In genomic region chr12:132834181-132834711, GRCh38 we compare ENCODE assay signal across 10 cellular contexts. TPM values are rescaled to one million over a fixed set of nuclear protein-coding genes. Genes with fewer than 3 reads are reported as not detected.
A peak's percentile ranks its signal among the peaks of the same experiment; 100 is the strongest.
DNase-seq lines count a peak whose midpoint lies in the region; ATAC-seq and TF ChIP-seq lines count a peak whose summit lies in the region.
"Had no signal": no experiment of that assay in that cellular context is flagged by ENCODE, and none has a peak within 500 bp of the region (broad histone marks: within the 10 kb centered on the region; RNA-seq: fewer than 3 reads in every experiment).

No MANE protein-coding gene starts in this region.

- TF ChIP-seq CTCF in MM.1S (IDR thresholded peaks at IDR 0.05; ENCODE audit: low read length) (no peak), uterus (IDR thresholded peaks at IDR 0.05) (no peak)

- peaks cover 51 to 56% of the 10 kb centered on the region in 2 donors for H3K36me3 Mint-ChIP-seq in stimulated activated naive B cell treated with anti-CD40 and anti-IgM and Interleukin-4, amounts not matched to agents 10 μg/mL and 1 μg/mL and 100 μg/mL, for 72 hours

- H3K4me3 Mint-ChIP-seq in stimulated activated naive B cell treated with anti-CD40 and anti-IgM and Interleukin-4, amounts not matched to agents 10 μg/mL and 1 μg/mL and 100 μg/mL, for 72 hours, result no peak overlapping the region

- no peaks in the 10 kb centered on the region for H3K9me2 ChIP-seq in MM.1S (replicated peaks; ENCODE audit: insufficient read depth, low read length)

- H3K4me1 Mint-ChIP-seq in stimulated activated naive B cell treated with anti-CD40 and anti-IgM and Interleukin-4, amounts not matched to agents 10 μg/mL and 1 μg/mL and 100 μg/mL, for 72 hours, result peaks cover 10 to 20% of the 10 kb centered on the region in 2 donors

- H3K36me3 ChIP-seq in MM.1S (replicated peaks; ENCODE audit: insufficient read depth, low read length) (no peaks in the 10 kb centered on the region), uterus (no peaks in the 10 kb centered on the region)

- intact Hi-C loops in uterus (cut with DNase I; ENCODE audit: low total_unique reads), result no loop called here

- no peak for TF ChIP-seq POLR2A in uterus (IDR thresholded peaks at IDR 0.05)

- H3K4me3 ChIP-seq in MM.1S (ENCODE audit: low read length), result no peak overlapping the region
- no peak overlapping the region for H3K4me3 ChIP-seq in uterus

- H4K20me1 ChIP-seq in MM.1S (ENCODE audit: insufficient read depth, low read length), result no peaks in the 10 kb centered on the region

- no peak for ATAC-seq in stimulated activated naive B cell treated with anti-CD40 and anti-IgM and Interleukin-4, amounts not matched to agents 10 μg/mL and 1 μg/mL and 100 μg/mL, for 72 hours (replicated peaks)
- ATAC-seq: left ventricle myocardium superior had no signal

- peak; percentile 12 for DNase-seq in activated effector memory CD4-positive, alpha-beta T cell treated with Interleukin-2 at 50 U/mL for 16 hours
- DNase-seq in activated effector memory CD4-positive, alpha-beta T cell treated with anti-CD3 and anti-CD28 coated beads, Interleukin-2, amount 50 U/mL, for 16 hours, result no peak
- DNase-seq in activated CD4-positive, alpha-beta T cell treated with anti-CD3 and anti-CD28 coated beads, Interleukin-2, amount 50 U/mL, for 48 hours, result peak; percentile 37 to 47
- DNase-seq in cerebellum (ENCODE audit: low spot score) (peak; percentile 31), MM.1S (no peak), uterus (no peak), NCI-H524 (lab: John Stamatoyannopoulos, UW) (no peak)
- DNase-seq in stimulated activated naive B cell treated with anti-CD40 and anti-IgM and Interleukin-4, amounts not matched to agents 10 μg/mL and 1 μg/mL and 100 μg/mL, for 72 hours, result no peak
- DNase-seq: left ventricle myocardium superior, NCI-H1105 had no signal

- H2AFZ ChIP-seq in MM.1S (ENCODE audit: low read length), result no peak overlapping the region

- H3F3A ChIP-seq in MM.1S (ENCODE audit: insufficient read depth, low read length), result no peaks in the 10 kb centered on the region

- H3K27ac Mint-ChIP-seq in stimulated activated naive B cell treated with anti-CD40 and anti-IgM and Interleukin-4, amounts not matched to agents 10 μg/mL and 1 μg/mL and 100 μg/mL, for 72 hours, result peak overlapping the region; percentile 56

- no peaks in the 10 kb centered on the region for H3K9me3 Mint-ChIP-seq in stimulated activated naive B cell treated with anti-CD40 and anti-IgM and Interleukin-4, amounts not matched to agents 10 μg/mL and 1 μg/mL and 100 μg/mL, for 72 hours

- H3K79me2 ChIP-seq in MM.1S (ENCODE audit: low read length), result no peaks in the 10 kb centered on the region

- H3K4me1 ChIP-seq in MM.1S (ENCODE audit: low read length) (no peaks in the 10 kb centered on the region), uterus (peaks cover 0 to 8% of the 10 kb centered on the region in 2 donors)

- H3K27ac ChIP-seq in MM.1S (ENCODE audit: low read length) (no peak overlapping the region), uterus (no peak overlapping the region)

- H3K27me3 ChIP-seq in MM.1S (replicated peaks; ENCODE audit: insufficient read depth, low read length) (no peaks in the 10 kb centered on the region), uterus (no peaks in the 10 kb centered on the region)

- no peaks in the 10 kb centered on the region for H3K27me3 Mint-ChIP-seq in stimulated activated naive B cell treated with anti-CD40 and anti-IgM and Interleukin-4, amounts not matched to agents 10 μg/mL and 1 μg/mL and 100 μg/mL, for 72 hours

- H3K4me2 ChIP-seq in MM.1S (ENCODE audit: low read depth, low read length), result no peak overlapping the region

- H3K9me3 ChIP-seq in MM.1S (replicated peaks; ENCODE audit: insufficient read depth, low read length) (no peaks in the 10 kb centered on the region), uterus (no peaks in the 10 kb centered on the region)

- H3K9ac ChIP-seq in MM.1S (ENCODE audit: low read length), result no peak overlapping the region

RNA-seq across cellular contexts. Expression of gene GOLGA3, which starts 5.6 kb away (rescaled TPM):
- total RNA-seq in cerebellum (44.1 TPM), uterus (100 to 1,000 TPM in 2 of 4 donors, 10 to 100 TPM in 2; 46.2 to 138 (median 90.1) TPM)

RNA-seq across cellular contexts. Expression of gene CHFR, which starts 53.2 kb away (rescaled TPM):
- total RNA-seq in cerebellum (46.1 TPM), uterus (10 to 100 TPM in 3 of 4 donors, 1 to 10 TPM in 1; 6.1 to 54.0 (median 21.5) TPM)

Comparison
In these comparisons a context has a peak if more than half of its experiments do, and no peak if none do; other contexts are left out.
1. DNase-seq: peak in activated effector memory CD4-positive, alpha-beta T cell treated with Interleukin-2 at 50 U/mL for 16 hours (single experiment), activated CD4-positive, alpha-beta T cell treated with anti-CD3 and anti-CD28 coated beads, Interleukin-2, amount 50 U/mL, for 48 hours (2 of 2) and cerebellum (single experiment); none in activated effector memory CD4-positive, alpha-beta T cell treated with anti-CD3 and anti-CD28 coated beads, Interleukin-2, amount 50 U/mL, for 16 hours (single experiment), stimulated activated naive B cell treated with anti-CD40 and anti-IgM and Interleukin-4, amounts not matched to agents 10 μg/mL and 1 μg/mL and 100 μg/mL, for 72 hours (single experiment), MM.1S (single experiment), uterus (0 of 2) and NCI-H524 (0 of 2).